Comparison of ENCODE assay signal across 9 cellular contexts in the genomic region with DNA sequence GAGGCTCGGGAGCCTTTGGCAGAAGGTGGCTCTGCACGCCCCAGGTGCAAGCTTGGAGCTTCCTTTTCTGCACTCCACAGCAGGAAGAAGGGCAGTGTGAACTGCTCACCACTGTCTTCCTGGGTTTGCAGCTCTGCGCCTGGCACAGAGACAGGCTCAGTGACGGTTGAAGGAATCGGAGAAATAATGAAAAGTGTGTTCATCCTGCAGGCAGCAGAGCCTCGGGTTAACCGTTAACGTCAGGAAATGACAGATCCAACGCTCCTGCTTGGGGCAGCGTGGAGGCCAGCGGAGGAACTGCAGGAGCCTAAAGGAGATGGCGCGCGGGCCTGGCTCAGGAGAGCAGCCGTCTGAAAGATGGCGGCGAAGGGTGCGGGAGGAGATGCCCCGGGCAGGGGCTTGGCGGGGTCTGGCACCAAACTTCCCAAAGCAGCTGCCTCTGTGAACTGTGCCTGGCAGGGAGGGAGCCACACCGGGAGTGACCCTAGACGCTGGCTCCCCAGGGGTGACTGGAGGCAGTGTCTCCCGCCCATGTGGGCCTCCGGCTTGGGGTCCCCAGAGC. TPM values are rescaled to one million over a fixed set of nuclear protein-coding genes. Genes with fewer than 3 reads are reported as not detected.
DNase-seq lines count a peak whose midpoint lies in the region; ATAC-seq, FAIRE-seq and TF ChIP-seq lines count a peak whose summit lies in the region.
"Had no signal": no experiment of that assay in that cellular context is flagged by ENCODE, and none has a peak within 500 bp of the region (broad histone marks: within the 10 kb centered on the region; RNA-seq: fewer than 3 reads in every experiment).

No MANE protein-coding gene starts in this region.

- H2BK5ac ChIP-seq in H1 (ENCODE audit: low read depth, low read length), result no peak overlapping the region

- no peak overlapping the region for H4K91ac ChIP-seq in H1 (replicated peaks; ENCODE audit: insufficient read length, low read length)

- TF ChIP-seq EP300 in H1 (IDR thresholded peaks at IDR 0.05; ENCODE audit: borderline replicate concordance in 1 of 2, low read depth in 2 of 2, low read length in 2 of 2), result no peak

- H3K79me2 ChIP-seq in MM.1S (ENCODE audit: low read length), result no peaks in the 10 kb centered on the region
- H3K79me2 ChIP-seq in H1 (ENCODE audit: control insufficient read depth in 1 of 2, insufficient read depth in 2 of 2, low read length in 2 of 2), result no peaks in the 10 kb centered on the region
- no peaks in the 10 kb centered on the region for H3K79me2 ChIP-seq in neural progenitor cell (ENCODE audit: low read depth)

- POLR2A ChIA-PET in H1 (lab: Charles Lee; ENCODE audit: partially characterized antibody), result interaction anchor here (0.9 to 2.2 kb wide), 4 partner anchors 10 to 18 kb away, joined by 3 to 7 read pairs (median 4); a partner anchor contains a TSS
- POLR2A ChIA-PET in MCF 10A (lab: Yijun Ruan, JAX), result interaction anchor here (0.5 to 1.8 kb wide), 4 partner anchors 8 to 58 kb away, joined by 3 to 4 read pairs (median 4); a partner anchor contains a TSS

- peaks cover 6% of the 10 kb centered on the region for H3K9me3 Mint-ChIP-seq in neural progenitor cell
- H3K9me3 Mint-ChIP-seq in MCF 10A (ENCODE audit: unreplicated experiment), result no peaks in the 10 kb centered on the region

- H3K4me3 Mint-ChIP-seq in neural progenitor cell (peak overlapping the region; percentile 0), MCF 10A (ENCODE audit: unreplicated experiment) (no peak overlapping the region)
- H3K4me3 Mint-ChIP-seq: activated naive CD8-positive, alpha-beta T cell had no signal

- no peak overlapping the region for H3K18ac ChIP-seq in H1 (ENCODE audit: extremely low read depth, low read length)

- H3F3A ChIP-seq in MM.1S (ENCODE audit: insufficient read depth, low read length), result no peaks in the 10 kb centered on the region
- no peaks in the 10 kb centered on the region for H3F3A ChIP-seq in neural progenitor cell (ENCODE audit: low read depth)

- TF ChIP-seq RAD21 in H1 (IDR thresholded peaks at IDR 0.05 in 1 of 2, conservative IDR thresholded peaks at IDR 0.05 in 1 of 2; ENCODE audit: low read depth in 2 of 2, low read length in 2 of 2), result no peak; a peak in 1 of 4 replicates

- no peak overlapping the region for H3K9ac ChIP-seq in MM.1S (ENCODE audit: low read length)
- H3K9ac ChIP-seq in H1 (replicated peaks in 1 of 4; ENCODE audit: extremely low read depth in 1 of 4, low read depth in 3 of 4, low read length in 3 of 4), result no peak overlapping the region
- no peak overlapping the region for H3K9ac ChIP-seq in neural progenitor cell

- DNase-seq in ELR (ENCODE audit: low read depth), result peak; percentile 33
- DNase-seq in MM.1S, result no peak
- DNase-seq in H1 (ENCODE audit: low read depth in 1 of 2, low spot score in 2 of 2), result peak in 1 of 2 experiments; percentile 63
- peak; percentile 55 for DNase-seq in neural progenitor cell (ENCODE audit: low spot score)
- no peak for DNase-seq in MCF 10A (ENCODE audit: unreplicated experiment)
- no peak for DNase-seq in NCI-H2227 treated with DMSO at 0.1 percent for 48 hours (lab: John Stamatoyannopoulos, UW)
- DNase-seq: SJCRH30 had no signal

- H3K27me3 ChIP-seq in MM.1S (replicated peaks; ENCODE audit: insufficient read depth, low read length) (peaks cover 79% of the 10 kb centered on the region), H1 (replicated peaks in 1 of 4; ENCODE audit: control insufficient read depth in 3 of 4, extremely low read depth in 1 of 4, insufficient read depth in 3 of 4, low read length in 3 of 4) (peaks cover 0 to 72% (median 45%) of the 10 kb centered on the region in 4 experiments; a peak in 6 of 7 replicates), neural progenitor cell (peaks cover 80% of the 10 kb centered on the region)

- H2BK12ac ChIP-seq in H1 (ENCODE audit: low read depth, low read length), result 0 out of 2 replicates have a peak overlapping the region, but pooled peaks have one; percentile 9

- H3K4me2 ChIP-seq in MM.1S (ENCODE audit: low read depth, low read length) (no peak overlapping the region), H1 (ENCODE audit: insufficient read depth in 1 of 2, low read depth in 2 of 2, low read length in 2 of 2) (no peak overlapping the region), neural progenitor cell (no peak overlapping the region)

- H3K4me1 Mint-ChIP-seq in neural progenitor cell (peaks cover 29% of the 10 kb centered on the region), MCF 10A (ENCODE audit: insufficient read depth, unreplicated experiment) (peaks cover 13% of the 10 kb centered on the region)

- peak overlapping the region; percentile 29; the same call in 1 of the 2 replicates for H2BK20ac ChIP-seq in H1 (ENCODE audit: low read length)

- no peak overlapping the region for H3K4me3 ChIP-seq in MM.1S (ENCODE audit: low read length)
- no peak overlapping the region for H3K4me3 ChIP-seq in H1 (ENCODE audit: extremely low read depth in 1 of 4, insufficient read depth in 2 of 4, low read depth in 3 of 4, low read length in 4 of 4)
- no peak overlapping the region for H3K4me3 ChIP-seq in neural progenitor cell
- H3K4me3 ChIP-seq: SJCRH30 had no signal

- no peaks in the 10 kb centered on the region for H3K23me2 ChIP-seq in H1 (ENCODE audit: low read depth, low read length)

- no peak overlapping the region; the same call in 1 of the 2 replicates for H4K8ac ChIP-seq in H1 (ENCODE audit: extremely low read depth, insufficient read depth, low read length)

- no peak for FAIRE-seq in H1 (lab: Jason Lieb, UNC)

- H3K27me3 Mint-ChIP-seq in neural progenitor cell (ENCODE audit: insufficient read depth, low read depth) (peaks cover 13% of the 10 kb centered on the region), MCF 10A (ENCODE audit: insufficient read depth, unreplicated experiment) (peaks cover 60% of the 10 kb centered on the region)

- H2AFZ ChIP-seq in MM.1S (ENCODE audit: low read length), result no peak overlapping the region
- H2AFZ ChIP-seq in H1 (ENCODE audit: low read length), result no peak overlapping the region
- H2AFZ ChIP-seq in neural progenitor cell (replicated peaks), result no peak overlapping the region

- H3K36me3 Mint-ChIP-seq in neural progenitor cell (peaks cover 3% of the 10 kb centered on the region), MCF 10A (ENCODE audit: insufficient read depth, unreplicated experiment) (peaks cover 10% of the 10 kb centered on the region)
- H3K36me3 Mint-ChIP-seq: activated naive CD8-positive, alpha-beta T cell had no signal

- no peak overlapping the region for H3K23ac ChIP-seq in H1 (ENCODE audit: insufficient read length)

- H4K20me1 ChIP-seq in MM.1S (ENCODE audit: insufficient read depth, low read length) (no peaks in the 10 kb centered on the region), H1 (replicated peaks in 1 of 2; ENCODE audit: control insufficient read depth in 1 of 2, insufficient read depth in 2 of 2, low read length in 2 of 2) (peaks cover 5 to 9% of the 10 kb centered on the region in 2 experiments), neural progenitor cell (ENCODE audit: low read depth) (no peaks in the 10 kb centered on the region)

- no TSS peak for BruUV-seq in MCF 10A (replicated peaks; lab: Mats Ljungman, UMichigan)

- CTCF ChIA-PET in H1 (lab: Charles Lee; ENCODE audit: partially characterized antibody), result interaction anchor here (0.9 to 2.0 kb wide), 8 partner anchors 8 to 32 kb away, joined by 3 to 18 read pairs (median 6); a partner anchor contains a TSS
- CTCF ChIA-PET in MCF 10A (lab: Yijun Ruan, JAX), result interaction anchor here (0.6 to 2.5 kb wide), 4 partner anchors 8 to 25 kb away, joined by 3 to 9 read pairs (median 4); no protein-coding TSS in a partner anchor

- TF ChIP-seq POLR2A in H1 (IDR thresholded peaks at IDR 0.05; ENCODE audit: control extremely low read depth in 1 of 2, low read depth in 2 of 2, low read length in 2 of 2), result no peak

- no peak overlapping the region for H3K27ac ChIP-seq in MM.1S (ENCODE audit: low read length)
- no peak overlapping the region for H3K27ac ChIP-seq in H1 (ENCODE audit: low read depth, low read length)
- H3K27ac ChIP-seq in neural progenitor cell, result no peak overlapping the region
- H3K27ac ChIP-seq: SJCRH30 had no signal

- H2BK15ac ChIP-seq in H1 (ENCODE audit: low read length), result peak overlapping the region; percentile 81; the same call in 1 of the 2 replicates

- H3K9me3 ChIP-seq in MM.1S (replicated peaks; ENCODE audit: insufficient read depth, low read length), result no peaks in the 10 kb centered on the region
- H3K9me3 ChIP-seq in H1 (ENCODE audit: insufficient read depth in 2 of 2, low read depth in 1 of 2, low read length in 1 of 2), result no peaks in the 10 kb centered on the region; a peak in 1 of 4 replicates
- H3K9me3 ChIP-seq in neural progenitor cell (ENCODE audit: low read depth), result no peaks in the 10 kb centered on the region
- H3K9me3 ChIP-seq: SJCRH30 had no signal

- H3K4me1 ChIP-seq in MM.1S (ENCODE audit: low read length) (no peaks in the 10 kb centered on the region), H1 (replicated peaks in 1 of 4; ENCODE audit: control insufficient read depth in 3 of 4, insufficient read depth in 4 of 4, low read length in 3 of 4) (no peaks in the 10 kb centered on the region; a peak in 1 of 7 replicates), neural progenitor cell (no peaks in the 10 kb centered on the region)

- no peak overlapping the region for H4K5ac ChIP-seq in H1 (ENCODE audit: insufficient read length, low read depth, low read length)

- no peaks in the 10 kb centered on the region for H3K36me3 ChIP-seq in MM.1S (replicated peaks; ENCODE audit: insufficient read depth, low read length)
- no peaks in the 10 kb centered on the region for H3K36me3 ChIP-seq in H1 (ENCODE audit: control insufficient read depth in 2 of 4, insufficient read depth in 4 of 4, low read length in 3 of 4)
- no peaks in the 10 kb centered on the region for H3K36me3 ChIP-seq in neural progenitor cell
- H3K36me3 ChIP-seq: SJCRH30 had no signal

- no peak overlapping the region for H3K4ac ChIP-seq in H1 (replicated peaks; ENCODE audit: insufficient read length, low read depth, low read length)

- intact Hi-C loops in MCF 10A (cut with micrococcal nuclease), result no loop called here

- no peaks in the 10 kb centered on the region for H3K9me2 ChIP-seq in MM.1S (replicated peaks; ENCODE audit: insufficient read depth, low read length)

- H2BK120ac ChIP-seq in H1 (replicated peaks; ENCODE audit: low read depth, low read length), result no peak overlapping the region

- WGBS in H1 (ENCODE audit: extremely low coverage in 1 of 2, insufficient coverage in 1 of 2, insufficient read length in 1 of 2, insufficient replicate concordance in 2 of 2, low coverage in 1 of 2, low lambda C conversion rate in 2 of 2, missing lambda C conversion rate in 1 of 2), 2 experiments, result 61% methylated on average over 24 of the region's 24 CpGs; no CpG with 5 or more reads in 1 of the 2 experiments

- no peak overlapping the region for H3K27ac Mint-ChIP-seq in neural progenitor cell
- no peak overlapping the region for H3K27ac Mint-ChIP-seq in MCF 10A (ENCODE audit: low read depth, unreplicated experiment)
- H3K27ac Mint-ChIP-seq: activated naive CD8-positive, alpha-beta T cell had no signal

- no peak overlapping the region for H2AK5ac ChIP-seq in H1 (ENCODE audit: low read depth, low read length)

- TF ChIP-seq CTCF in MM.1S (IDR thresholded peaks at IDR 0.05; ENCODE audit: low read length) (peak; percentile 17; the same call in 1 of the 2 replicates), H1 (IDR thresholded peaks at IDR 0.05; ENCODE audit: control extremely low read depth in 1 of 3, insufficient read depth in 1 of 3, low read depth in 1 of 3, low read length in 3 of 3) (peak in 2 of 3 experiments; percentile 18 to 52; a peak in 2 of 4 replicates), neural progenitor cell (IDR thresholded peaks at IDR 0.05) (peak; percentile 37), MCF 10A (IDR thresholded peaks at IDR 0.05; ENCODE audit: unreplicated experiment) (no peak)

- no peak overlapping the region for H3K14ac ChIP-seq in H1 (ENCODE audit: insufficient read length)

- no peak overlapping the region for H3K56ac ChIP-seq in H1 (replicated peaks; ENCODE audit: insufficient read length, low read depth, low read length)

- ATAC-seq in GM21576 (IDR thresholded peaks at IDR 0.05; ENCODE audit: unreplicated experiment), result no peak

- no peaks in the 10 kb centered on the region for H3K79me1 ChIP-seq in H1 (ENCODE audit: low read depth, low read length)

RNA-seq across cellular contexts. Expression of a gene that starts 10.9 kb away (rescaled TPM):
- total RNA-seq in H1 (2021; fragmentation: NEBNext Ultra II Directional; extraction: Animal tissue kit (Norgen Biotek cat#: 25700)), result 0.25 and 0.30 TPM in 2 replicates
- polyA plus RNA-seq in H1 (2011; rRNA removed), result 0.18 and 0.66 TPM in 2 replicates
- polyA plus RNA-seq in H1 (2011; cell fraction: cytosol; rRNA removed), result 0.74 TPM
- polyA plus RNA-seq in H1 (2011; cell fraction: nucleus; rRNA removed), result 2.3 TPM
- polyA plus RNA-seq in H1 (2012, experiment 1 of 2), result 0.13 to 0.43 TPM (median 0.25 TPM) in 3 of 4 replicates, not detected in the other
- polyA plus RNA-seq in H1 (2012, experiment 2 of 2), result 1.7 TPM
- polyA plus RNA-seq in H1 (2013, experiment 1 of 2), result 0.06 TPM
- polyA plus RNA-seq in H1 (2013, experiment 2 of 2), result 0.06 TPM
- 0.10 TPM in 1 of 2 replicates, not detected in the other for polyA minus RNA-seq in H1 (2011; rRNA and poly(A)+ RNA removed)
- 11.0 TPM for polyA minus RNA-seq in H1 (2011; cell fraction: cytosol; rRNA and poly(A)+ RNA removed)
- 1.3 TPM for polyA minus RNA-seq in H1 (2011; cell fraction: nucleus; rRNA and poly(A)+ RNA removed)
- 0.15 TPM in 1 of 2 replicates, not detected in the other for total RNA-seq in neural progenitor cell (ENCODE audit: low replicate concordance)
- total RNA-seq in MCF 10A (2022), result not detected in 2 replicates

RNA-seq across cellular contexts. Expression of a gene that starts 46.2 kb away (rescaled TPM):
- total RNA-seq in H1 (2021; fragmentation: NEBNext Ultra II Directional; extraction: Animal tissue kit (Norgen Biotek cat#: 25700)), result 130 TPM in 2 replicates
- polyA plus RNA-seq in H1 (2011; rRNA removed), result 74.7 and 115 TPM in 2 replicates
- 102 TPM for polyA plus RNA-seq in H1 (2011; cell fraction: cytosol; rRNA removed)
- 134 TPM for polyA plus RNA-seq in H1 (2011; cell fraction: nucleus; rRNA removed)
- 82.3 to 121 TPM (median 117 TPM) in 4 replicates for polyA plus RNA-seq in H1 (2012, experiment 1 of 2)
- 111 TPM for polyA plus RNA-seq in H1 (2012, experiment 2 of 2)
- 70.9 TPM for polyA plus RNA-seq in H1 (2013, experiment 1 of 2)
- polyA plus RNA-seq in H1 (2013, experiment 2 of 2), result 66.0 TPM
- 83.7 and 85.6 TPM in 2 replicates for polyA minus RNA-seq in H1 (2011; rRNA and poly(A)+ RNA removed)
- 73.3 TPM for polyA minus RNA-seq in H1 (2011; cell fraction: cytosol; rRNA and poly(A)+ RNA removed)
- 46.5 TPM for polyA minus RNA-seq in H1 (2011; cell fraction: nucleus; rRNA and poly(A)+ RNA removed)
- total RNA-seq in neural progenitor cell (ENCODE audit: low replicate concordance) (39.6 and 69.1 TPM in 2 replicates), MCF 10A (2022) (117 and 136 TPM in 2 replicates)

RNA-seq across cellular contexts. Expression of a gene that starts 47.6 kb away (rescaled TPM):
- 30.1 and 32.6 TPM in 2 replicates for total RNA-seq in H1 (2021; fragmentation: NEBNext Ultra II Directional; extraction: Animal tissue kit (Norgen Biotek cat#: 25700))
- 36.1 and 62.3 TPM in 2 replicates for polyA plus RNA-seq in H1 (2011; rRNA removed)
- polyA plus RNA-seq in H1 (2011; cell fraction: cytosol; rRNA removed), result 40.0 TPM
- polyA plus RNA-seq in H1 (2011; cell fraction: nucleus; rRNA removed), result 508 TPM
- 23.1 to 39.3 TPM (median 34.1 TPM) in 4 replicates for polyA plus RNA-seq in H1 (2012, experiment 1 of 2)
- 21.6 TPM for polyA plus RNA-seq in H1 (2012, experiment 2 of 2)
- 30.7 TPM for polyA plus RNA-seq in H1 (2013, experiment 1 of 2)
- 26.7 TPM for polyA plus RNA-seq in H1 (2013, experiment 2 of 2)
- polyA minus RNA-seq in H1 (2011; rRNA and poly(A)+ RNA removed), result 5.8 and 7.8 TPM in 2 replicates
- polyA minus RNA-seq in H1 (2011; cell fraction: cytosol; rRNA and poly(A)+ RNA removed), result 14.6 TPM
- polyA minus RNA-seq in H1 (2011; cell fraction: nucleus; rRNA and poly(A)+ RNA removed), result 47.3 TPM
- 10.7 and 33.8 TPM in 2 replicates for total RNA-seq in neural progenitor cell (ENCODE audit: low replicate concordance)
- total RNA-seq in MCF 10A (2022), result 15.1 and 18.1 TPM in 2 replicates

RNA-seq across cellular contexts. Expression of a gene that starts 53.5 kb away (rescaled TPM):
- total RNA-seq in H1 (2021; fragmentation: NEBNext Ultra II Directional; extraction: Animal tissue kit (Norgen Biotek cat#: 25700)), result 1.5 TPM in 2 replicates
- 0.39 and 1.2 TPM in 2 replicates for polyA plus RNA-seq in H1 (2011; rRNA removed)
- polyA plus RNA-seq in H1 (2011; cell fraction: cytosol; rRNA removed), result 0.65 TPM
- polyA plus RNA-seq in H1 (2011; cell fraction: nucleus; rRNA removed), result 4.0 TPM
- polyA plus RNA-seq in H1 (2012, experiment 1 of 2), result 0.94 to 1.3 TPM (median 1.00 TPM) in 4 replicates
- 0.51 TPM for polyA plus RNA-seq in H1 (2012, experiment 2 of 2)
- polyA plus RNA-seq in H1 (2013, experiment 1 of 2), result 1.1 TPM
- polyA plus RNA-seq in H1 (2013, experiment 2 of 2), result 1.3 TPM
- polyA minus RNA-seq in H1 (2011; rRNA and poly(A)+ RNA removed), result 0.06 and 0.10 TPM in 2 replicates
- 0.88 TPM for polyA minus RNA-seq in H1 (2011; cell fraction: cytosol; rRNA and poly(A)+ RNA removed)
- polyA minus RNA-seq in H1 (2011; cell fraction: nucleus; rRNA and poly(A)+ RNA removed), result 1.3 TPM
- total RNA-seq in neural progenitor cell (ENCODE audit: low replicate concordance) (0.09 TPM in 1 of 2 replicates, not detected in the other), MCF 10A (2022) (7.9 and 11.1 TPM in 2 replicates)

Comparison
In these comparisons a context has a peak if more than half of its experiments do, and no peak if none do; other contexts are left out.
1. DNase-seq: peak in ELR (single experiment) and neural progenitor cell (single experiment); none in MM.1S (single experiment), MCF 10A (single experiment) and NCI-H2227 treated with DMSO at 0.1 percent for 48 hours (single experiment).